11 cellular contexts compared by ENCODE assay signal in the genomic region with DNA sequence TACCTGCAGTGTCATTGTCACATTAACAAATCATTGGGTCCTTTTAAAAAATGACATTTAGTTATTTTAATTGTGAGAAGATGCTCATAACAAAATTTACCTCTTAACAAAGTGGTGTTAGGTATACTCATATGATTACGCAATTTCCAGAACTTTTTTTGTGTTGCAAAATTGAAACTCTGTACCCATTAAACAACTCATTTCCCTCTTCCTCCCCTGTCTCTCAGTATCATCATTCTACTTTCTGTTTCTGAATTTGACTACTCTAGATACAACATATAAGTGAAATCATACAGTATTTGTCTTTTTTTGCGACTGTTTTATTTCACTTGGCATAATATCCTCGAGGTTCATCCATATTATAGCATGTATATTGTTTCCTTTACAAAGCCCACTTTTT. TPM values are rescaled to one million over a fixed set of nuclear protein-coding genes. Genes with fewer than 3 reads are reported as not detected.
DNase-seq lines count a peak whose midpoint lies in the region; ATAC-seq and TF ChIP-seq lines count a peak whose summit lies in the region.
"Had no signal": no experiment of that assay in that cellular context is flagged by ENCODE, and none has a peak within 500 bp of the region (broad histone marks: within the 10 kb centered on the region; RNA-seq: fewer than 3 reads in every experiment).

No MANE protein-coding gene starts in this region.

- H3K4me3 Mint-ChIP-seq in immature natural killer cell (peak overlapping the region in 1 of 5 donors; percentile 36), neural progenitor cell (no peak overlapping the region)
- H3K4me3 Mint-ChIP-seq: activated CD4-positive, alpha-beta T cell treated with anti-CD3 and anti-CD28 coated beads, Interleukin-2, amount 10 ng/mL, durations not matched to agents 7 days and 5 days had no signal

- TF ChIP-seq POLR2A in Peyer's patch (IDR thresholded peaks at IDR 0.05): no peak

- H3K9me3 ChIP-seq in Peyer's patch (no peaks in the 10 kb centered on the region), neural progenitor cell (ENCODE audit: low read depth) (no peaks in the 10 kb centered on the region)

- no peak for DNase-seq in immature natural killer cell
- DNase-seq in Peyer's patch: no peak
- no peak for DNase-seq in stimulated activated CD4-positive, alpha-beta T cell treated with anti-CD3 and anti-CD28 coated beads, Interleukin-2, amount 100 ng/mL, for 24 hours
- no peak for DNase-seq in neural progenitor cell (ENCODE audit: low spot score)
- no peak for DNase-seq in HPDE6-E6E7 (ENCODE audit: extremely low spot score)
- DNase-seq: activated CD4-positive, alpha-beta T cell treated with anti-CD3 and anti-CD28 coated beads, Interleukin-2, amount 10 ng/mL, durations not matched to agents 7 days and 5 days; effector memory CD4-positive, alpha-beta T cell; NCI-H2171 treated with DMSO at 0.1 percent for 48 hours had no signal

- H3K36me3 ChIP-seq in Peyer's patch: peaks cover 0 to 10% (median 0%) of the 10 kb centered on the region in 3 donors
- H3K36me3 ChIP-seq in neural progenitor cell: peaks cover 37% of the 10 kb centered on the region

- H3K27ac ChIP-seq in Peyer's patch (no peak overlapping the region), neural progenitor cell (no peak overlapping the region)

- no peaks in the 10 kb centered on the region for H3K79me2 ChIP-seq in neural progenitor cell (ENCODE audit: low read depth)

- peak; percentile 99 for ATAC-seq in GM18867 (IDR thresholded peaks at IDR 0.05; ENCODE audit: unreplicated experiment)
- ATAC-seq in GM21717 (IDR thresholded peaks at IDR 0.05; ENCODE audit: unreplicated experiment): peak; percentile 95
- peak; percentile 98 for ATAC-seq in HG03460 (IDR thresholded peaks at IDR 0.05; ENCODE audit: unreplicated experiment)

- H3K27me3 ChIP-seq in Peyer's patch: no peaks in the 10 kb centered on the region
- H3K27me3 ChIP-seq in neural progenitor cell: no peaks in the 10 kb centered on the region

- H3F3A ChIP-seq in neural progenitor cell (ENCODE audit: low read depth): peaks cover 4% of the 10 kb centered on the region

- H3K27ac Mint-ChIP-seq in immature natural killer cell: peak overlapping the region in 4 of 6 donors; percentile 4 to 56 (median 34)
- no peak overlapping the region for H3K27ac Mint-ChIP-seq in neural progenitor cell
- H3K27ac Mint-ChIP-seq: activated CD4-positive, alpha-beta T cell treated with anti-CD3 and anti-CD28 coated beads, Interleukin-2, amount 10 ng/mL, durations not matched to agents 7 days and 5 days had no signal

- TF ChIP-seq CTCF in Peyer's patch (IDR thresholded peaks at IDR 0.05) (no peak), neural progenitor cell (IDR thresholded peaks at IDR 0.05) (no peak)

- H2AFZ ChIP-seq in neural progenitor cell (replicated peaks): no peak overlapping the region

- H3K27me3 Mint-ChIP-seq in immature natural killer cell (ENCODE audit: low read depth in 3 of 3) (no peaks in the 10 kb centered on the region), neural progenitor cell (ENCODE audit: insufficient read depth, low read depth) (no peaks in the 10 kb centered on the region)
- H3K27me3 Mint-ChIP-seq: activated CD4-positive, alpha-beta T cell treated with anti-CD3 and anti-CD28 coated beads, Interleukin-2, amount 10 ng/mL, durations not matched to agents 7 days and 5 days had no signal

- H3K9me3 Mint-ChIP-seq in immature natural killer cell: no peaks in the 10 kb centered on the region
- H3K9me3 Mint-ChIP-seq in neural progenitor cell: no peaks in the 10 kb centered on the region
- H3K9me3 Mint-ChIP-seq: activated CD4-positive, alpha-beta T cell treated with anti-CD3 and anti-CD28 coated beads, Interleukin-2, amount 10 ng/mL, durations not matched to agents 7 days and 5 days had no signal

- H3K4me1 Mint-ChIP-seq in immature natural killer cell (peaks cover 8 to 15% of the 10 kb centered on the region in 2 donors), neural progenitor cell (no peaks in the 10 kb centered on the region)

- H3K9ac ChIP-seq in neural progenitor cell: no peak overlapping the region

- H3K4me1 ChIP-seq in Peyer's patch: no peaks in the 10 kb centered on the region
- no peaks in the 10 kb centered on the region for H3K4me1 ChIP-seq in neural progenitor cell

- H3K4me3 ChIP-seq in Peyer's patch (no peak overlapping the region), neural progenitor cell (no peak overlapping the region)

- H3K4me2 ChIP-seq in neural progenitor cell: no peak overlapping the region

- H3K36me3 Mint-ChIP-seq in immature natural killer cell (peaks cover 8 to 15% (median 10%) of the 10 kb centered on the region in 3 donors), neural progenitor cell (peaks cover 19% of the 10 kb centered on the region)

- H4K20me1 ChIP-seq in neural progenitor cell (ENCODE audit: low read depth): no peaks in the 10 kb centered on the region

RNA-seq across cellular contexts. Expression of gene CHST2, which starts 58.7 kb away (rescaled TPM):
- 100 to 1,000 TPM; 105 to 117 (median 116) TPM for polyA plus RNA-seq in immature natural killer cell
- total RNA-seq in Peyer's patch (10 to 100 TPM in 1 of 4 donors, 1 to 10 TPM in 3; 2.8 to 20.6 (median 7.9) TPM), neural progenitor cell (ENCODE audit: low replicate concordance) (5.9 and 10.3 TPM in 2 replicates)

RNA-seq across cellular contexts. Expression of gene U2SURP, which starts 59.5 kb away (rescaled TPM):
- polyA plus RNA-seq in immature natural killer cell: 100 to 1,000 TPM in 1 of 3 donors, 10 to 100 TPM in 2; 82.7 to 120 (median 86.0) TPM
- total RNA-seq in Peyer's patch (100 to 1,000 TPM in 1 of 4 donors, 10 to 100 TPM in 3; 67.4 to 138 (median 78.8) TPM), neural progenitor cell (ENCODE audit: low replicate concordance) (148 and 232 TPM in 2 replicates)
